1 cellular context compared by ENCODE assay signal in genomic region chr3:113747719-113748046, GRCh38.
TF ChIP-seq lines count a peak whose summit lies in the region.

No MANE protein-coding gene starts in this region.

TF ChIP-seq in IMR-90, 13 proteins besides CTCF, POLR2A, EP300 and RAD21 (continued from another document):
- TF ChIP-seq ELK1 (IDR thresholded peaks at IDR 0.05; ENCODE audit: borderline replicate concordance, low read depth, low read length) (no peak), CEBPB (IDR thresholded peaks at IDR 0.05; ENCODE audit: low read depth, low read length) (no peak), MXI1 (IDR thresholded peaks at IDR 0.05; ENCODE audit: borderline replicate concordance, low read depth, low read length) (no peak), BHLHE40 (IDR thresholded peaks at IDR 0.05; ENCODE audit: low read depth, low read length) (no peak), SMC3 (IDR thresholded peaks at IDR 0.05; ENCODE audit: low read depth, low read length) (no peak), FOS (IDR thresholded peaks at IDR 0.05; ENCODE audit: low read depth, low read length) (no peak), NFE2L2 (IDR thresholded peaks at IDR 0.05; ENCODE audit: low read depth, low read length) (no peak), CHD1 (IDR thresholded peaks at IDR 0.05; ENCODE audit: low read depth, low read length) (no peak), RCOR1 (IDR thresholded peaks at IDR 0.05; ENCODE audit: insufficient replicate concordance, low read length) (no peak)
